Comparison of ENCODE assay signal across 23 cellular contexts in the genomic region with DNA sequence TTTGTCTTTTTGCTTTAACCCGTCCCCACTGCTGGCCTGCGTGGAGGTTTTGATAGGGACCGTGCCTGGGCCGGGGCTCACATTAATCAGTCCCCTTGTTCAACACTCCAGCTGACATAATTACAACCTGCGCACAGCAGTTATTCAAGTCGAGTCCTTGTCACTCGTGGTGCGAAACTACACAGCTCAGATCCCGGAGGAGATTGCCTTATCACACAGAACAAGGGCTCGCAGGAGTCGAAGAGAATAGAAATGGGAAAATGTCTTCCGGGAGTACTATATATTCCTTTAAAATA.
"Had no signal": no experiment of that assay in that cellular context is flagged by ENCODE, and none has a peak within 500 bp of the region (broad histone marks: within the 10 kb centered on the region; RNA-seq: fewer than 3 reads in every experiment).

No MANE protein-coding gene starts in this region.

- H3K36me3 Mint-ChIP-seq: activated naive CD8-positive, alpha-beta T cell treated with anti-CD3 and anti-CD28 coated beads, Interleukin-2, amount 10 ng/mL, durations not matched to agents 7 days and 5 days; mesothelial cell of epicardium; natural killer cell treated with Interleukin-12 subunit alpha and Interleukin-12 subunit beta and Interleukin-15 and Interleukin-18, amount 100 ng/mL, for 72 hours had no signal

- H3K9me3 Mint-ChIP-seq: activated CD4-positive, alpha-beta memory T cell treated with anti-CD3 and anti-CD28 coated beads, Interleukin-2, amount 10 ng/mL, durations not matched to agents 7 days and 5 days; activated naive CD8-positive, alpha-beta T cell treated with anti-CD3 and anti-CD28 coated beads, Interleukin-2, amount 10 ng/mL, durations not matched to agents 7 days and 5 days; activated T-cell treated with anti-CD3 and anti-CD28 coated beads, Interleukin-2, amount 50 U/mL, for 24 hours; activated T-helper 2 cell treated with anti-CD3 and anti-CD28 coated beads, Interferon-gamma antibody, Interleukin-2, Interleukin-4, amounts not matched to agents 10 μg/mL and 5 μg/mL and 100 μg/mL, durations not matched to agents 14 hours and 24 hours and 36 hours; mesothelial cell of epicardium; natural killer cell treated with Interleukin-12 subunit alpha and Interleukin-12 subunit beta and Interleukin-15 and Interleukin-18, amount 100 ng/mL, for 72 hours; stimulated activated memory B cell treated with anti-CD40 and anti-IgM and Interleukin-4, amounts not matched to agents 10 μg/mL and 1 μg/mL and 100 μg/mL, for 72 hours; T-helper 2 cell treated with Interferon-gamma antibody and Interleukin-4, amounts not matched to agents 5 μg/mL and 100 μg/mL, for 36 hours had no signal

- H3K36me3 ChIP-seq: lower lobe of right lung, upper lobe of right lung had no signal

- H3K9me3 ChIP-seq: lower lobe of right lung, spleen, testis, upper lobe of right lung had no signal

- ATAC-seq: foreskin keratinocyte; stimulated activated memory B cell treated with anti-CD40 and anti-IgM and Interleukin-4, amounts not matched to agents 10 μg/mL and 1 μg/mL and 100 μg/mL, for 72 hours had no signal

- H3K4me3 ChIP-seq: lower lobe of right lung, spleen, testis, upper lobe of right lung had no signal

- H3K4me1 Mint-ChIP-seq: stimulated activated memory B cell treated with anti-CD40 and anti-IgM and Interleukin-4, amounts not matched to agents 10 μg/mL and 1 μg/mL and 100 μg/mL, for 72 hours had no signal

- H3K27ac ChIP-seq: foreskin keratinocyte, lower lobe of right lung, spleen, testis, upper lobe of right lung had no signal

- DNase-seq: activated CD4-positive, alpha-beta memory T cell treated with anti-CD3 and anti-CD28 coated beads, Interleukin-2, amount 10 ng/mL, durations not matched to agents 7 days and 5 days; activated CD4-positive, alpha-beta T cell treated with anti-CD3 and anti-CD28 coated beads for 48 hours; activated CD4-positive, CD25-positive, alpha-beta regulatory T cell; activated CD8-positive, alpha-beta memory T cell treated with anti-CD3 and anti-CD28 coated beads, Interleukin-2, amount 10 ng/mL, durations not matched to agents 7 days and 5 days; activated naive CD4-positive, alpha-beta T cell treated with Interleukin-2 at 50 U/mL for 16 hours; activated naive CD8-positive, alpha-beta T cell treated with anti-CD3 and anti-CD28 coated beads, Interleukin-2, amount 10 ng/mL, durations not matched to agents 7 days and 5 days; activated T-cell treated with anti-CD3 and anti-CD28 coated beads, Interleukin-2, amount 50 U/mL, for 24 hours; amygdala; foreskin keratinocyte; hypothalamus; islet precursor cell; lower lobe of right lung; nucleus accumbens; retina; spleen; stimulated activated CD4-positive, alpha-beta T cell treated with anti-CD3 and anti-CD28 coated beads, Interleukin-4, amount 100 ng/mL, for 4 hours; testis; upper lobe of right lung had no signal

- H3K27me3 Mint-ChIP-seq: activated CD4-positive, alpha-beta memory T cell treated with anti-CD3 and anti-CD28 coated beads, Interleukin-2, amount 10 ng/mL, durations not matched to agents 7 days and 5 days; activated CD8-positive, alpha-beta memory T cell treated with anti-CD3 and anti-CD28 coated beads, Interleukin-2, amount 10 ng/mL, durations not matched to agents 7 days and 5 days; activated naive CD8-positive, alpha-beta T cell treated with anti-CD3 and anti-CD28 coated beads, Interleukin-2, amount 10 ng/mL, durations not matched to agents 7 days and 5 days; activated T-cell treated with anti-CD3 and anti-CD28 coated beads, Interleukin-2, amount 50 U/mL, for 24 hours; natural killer cell treated with Interleukin-12 subunit alpha and Interleukin-12 subunit beta and Interleukin-15 and Interleukin-18, amount 100 ng/mL, for 72 hours; stimulated activated memory B cell treated with anti-CD40 and anti-IgM and Interleukin-4, amounts not matched to agents 10 μg/mL and 1 μg/mL and 100 μg/mL, for 72 hours had no signal

- H3K27ac Mint-ChIP-seq: activated CD4-positive, alpha-beta memory T cell treated with anti-CD3 and anti-CD28 coated beads, Interleukin-2, amount 10 ng/mL, durations not matched to agents 7 days and 5 days; activated CD8-positive, alpha-beta memory T cell treated with anti-CD3 and anti-CD28 coated beads, Interleukin-2, amount 10 ng/mL, durations not matched to agents 7 days and 5 days; activated naive CD8-positive, alpha-beta T cell treated with anti-CD3 and anti-CD28 coated beads, Interleukin-2, amount 10 ng/mL, durations not matched to agents 7 days and 5 days; activated T-cell treated with anti-CD3 and anti-CD28 coated beads, Interleukin-2, amount 50 U/mL, for 24 hours; activated T-helper 2 cell treated with anti-CD3 and anti-CD28 coated beads, Interferon-gamma antibody, Interleukin-2, Interleukin-4, amounts not matched to agents 10 μg/mL and 5 μg/mL and 100 μg/mL, durations not matched to agents 14 hours and 24 hours and 36 hours; mesothelial cell of epicardium; stimulated activated memory B cell treated with anti-CD40 and anti-IgM and Interleukin-4, amounts not matched to agents 10 μg/mL and 1 μg/mL and 100 μg/mL, for 72 hours; T-helper 2 cell treated with Interferon-gamma antibody and Interleukin-4, amounts not matched to agents 5 μg/mL and 100 μg/mL, for 36 hours had no signal

- H3K27me3 ChIP-seq: foreskin keratinocyte, spleen, testis, upper lobe of right lung had no signal

- H3K4me1 ChIP-seq: spleen, testis had no signal

- H3K4me3 Mint-ChIP-seq: activated CD4-positive, alpha-beta memory T cell treated with anti-CD3 and anti-CD28 coated beads, Interleukin-2, amount 10 ng/mL, durations not matched to agents 7 days and 5 days; activated CD8-positive, alpha-beta memory T cell treated with anti-CD3 and anti-CD28 coated beads, Interleukin-2, amount 10 ng/mL, durations not matched to agents 7 days and 5 days; activated naive CD8-positive, alpha-beta T cell treated with anti-CD3 and anti-CD28 coated beads, Interleukin-2, amount 10 ng/mL, durations not matched to agents 7 days and 5 days; activated T-cell treated with anti-CD3 and anti-CD28 coated beads, Interleukin-2, amount 50 U/mL, for 24 hours; mesothelial cell of epicardium; natural killer cell treated with Interleukin-12 subunit alpha and Interleukin-12 subunit beta and Interleukin-15 and Interleukin-18, amount 100 ng/mL, for 72 hours; stimulated activated memory B cell treated with anti-CD40 and anti-IgM and Interleukin-4, amounts not matched to agents 10 μg/mL and 1 μg/mL and 100 μg/mL, for 72 hours; T-helper 2 cell treated with Interferon-gamma antibody and Interleukin-4, amounts not matched to agents 5 μg/mL and 100 μg/mL, for 36 hours had no signal
